ENCODE assay signal across 30 cellular contexts in the genomic region with DNA sequence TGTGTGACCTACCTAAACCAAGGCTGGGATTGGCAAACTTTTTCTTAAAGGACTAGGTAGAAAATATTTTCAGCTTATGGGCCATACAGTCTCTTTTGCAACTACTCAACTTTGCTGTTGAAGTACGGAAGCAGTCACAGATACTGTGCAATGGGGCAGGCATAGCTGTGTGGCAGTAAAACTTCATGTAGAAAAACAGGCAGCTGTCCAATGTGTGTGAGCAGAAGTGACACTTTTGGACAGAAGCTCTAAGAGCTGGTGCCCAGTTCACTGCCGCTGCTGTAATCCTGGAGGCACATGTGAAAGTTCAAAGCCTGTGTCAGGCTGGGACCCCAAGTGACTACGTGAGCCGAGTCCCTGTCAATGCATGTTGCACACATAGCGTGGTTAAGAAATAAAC. TPM values are rescaled to one million over a fixed set of nuclear protein-coding genes. Genes with fewer than 3 reads are reported as not detected.
"Had no signal": no experiment of that assay in that cellular context is flagged by ENCODE, and none has a peak within 500 bp of the region (broad histone marks: within the 10 kb centered on the region; RNA-seq: fewer than 3 reads in every experiment).

No MANE protein-coding gene starts in this region.

- ATAC-seq: activated CD4-positive, alpha-beta T cell treated with anti-CD3 and anti-CD28 coated beads for 36 hours; activated T-cell treated with anti-CD3 and anti-CD28 coated beads, Interleukin-2, amount 50 U/mL, for 72 hours; activated T-helper 17 cell treated with anti-CD3 and anti-CD28 coated beads, Interleukin-2, amount 50 U/mL, for 72 hours; esophagus mucosa; T-helper 17 cell had no signal

- H3K4me3 ChIP-seq: colonic mucosa had no signal

- H3K27me3 ChIP-seq: brain microvascular endothelial cell, colonic mucosa had no signal

- H3K4me1 ChIP-seq: colonic mucosa had no signal

- H3K27ac ChIP-seq: brain microvascular endothelial cell, colonic mucosa had no signal

- DNase-seq: activated CD4-positive, alpha-beta memory T cell treated with anti-CD3 and anti-CD28 coated beads for 36 hours; activated CD4-positive, alpha-beta T cell treated with anti-CD3 and anti-CD28 coated beads for 36 hours; activated CD4-positive, alpha-beta T cell treated with anti-CD3 and anti-CD28 coated beads, Interleukin-2, amount 10 ng/mL, durations not matched to agents 24 days and 14 days; activated CD4-positive, CD25-positive, alpha-beta regulatory T cell; activated CD4-positive, CD25-positive, alpha-beta regulatory T cell treated with anti-CD3 and anti-CD28 coated beads, Interleukin-2, amount 50 U/mL, for 72 hours; activated CD8-positive, alpha-beta memory T cell treated with anti-CD3 and anti-CD28 coated beads, Interleukin-2, amount 50 U/mL, for 48 hours; activated effector memory CD4-positive, alpha-beta T cell treated with Interleukin-2 at 50 U/mL for 16 hours; activated gamma-delta T cell treated with Interleukin-2 at 50 U/mL for 16 hours; activated naive CD4-positive, alpha-beta T cell treated with anti-CD3 and anti-CD28 coated beads, Interleukin-2, amount 50 U/mL, for 16 hours; activated naive CD4-positive, alpha-beta T cell treated with Interleukin-2 at 50 U/mL for 16 hours; activated T-cell treated with anti-CD3 and anti-CD28 coated beads for 4 hours; activated T-cell treated with anti-CD3 and anti-CD28 coated beads, Interleukin-2, amount 50 U/mL, for 24 hours; activated T-cell treated with anti-CD3 and anti-CD28 coated beads, Interleukin-2, amount 50 U/mL, for 72 hours; amniotic stem cell; anterior cingulate cortex; brain microvascular endothelial cell; central memory CD4-positive, alpha-beta T cell; cerebellar nuclear complex; colonic mucosa; effector memory CD4-positive, alpha-beta T cell; endodermal cell; foreskin fibroblast; T-helper 1 cell; T-helper 17 cell had no signal

- H3K9me3 ChIP-seq: colonic mucosa had no signal

- H3K36me3 ChIP-seq: brain microvascular endothelial cell, colonic mucosa had no signal

- FAIRE-seq: astrocyte, bronchial epithelial cell, frontal cortex had no signal

RNA-seq across cellular contexts. Expression of a gene that starts 46.7 kb away (rescaled TPM):
- total RNA-seq: activated CD4-positive, alpha-beta memory T cell treated with anti-CD3 and anti-CD28 coated beads for 36 hours; activated CD4-positive, alpha-beta T cell treated with anti-CD3 and anti-CD28 coated beads for 36 hours; activated CD4-positive, alpha-beta T cell treated with anti-CD3 and anti-CD28 coated beads, Interleukin-2, amount 10 ng/mL, durations not matched to agents 24 days and 14 days; activated T-cell treated with anti-CD3 and anti-CD28 coated beads, Interleukin-2, amount 50 U/mL, for 72 hours; activated T-helper 17 cell treated with anti-CD3 and anti-CD28 coated beads, Interleukin-2, amount 50 U/mL, for 72 hours; bronchial epithelial cell; dermis microvascular lymphatic vessel endothelial cell; T-helper 17 cell had no signal
